In genomic region chr4:168835880-168836454, GRCh38 we compare ENCODE assay signal across 20 cellular contexts.
DNase-seq lines count a peak whose midpoint lies in the region; ATAC-seq, FAIRE-seq and TF ChIP-seq lines count a peak whose summit lies in the region.
"Had no signal": no experiment of that assay in that cellular context is flagged by ENCODE, and none has a peak within 500 bp of the region (broad histone marks: within the 10 kb centered on the region; RNA-seq: fewer than 3 reads in every experiment).

No MANE protein-coding gene starts in this region.

- no peak overlapping the region for H3K27ac Mint-ChIP-seq in activated T-helper 17 cell treated with anti-CD3 and anti-CD28 coated beads, Interleukin-2, amount 50 U/mL, for 72 hours
- H3K27ac Mint-ChIP-seq: activated B cell treated with CpG ODN at 0.5 μM for 24 hours; dendritic cell treated with granulocyte-macrophage colony-stimulating factor and Interleukin-4, amounts not matched to agents 40 ng/mL and 50 ng/mL, for 4 days; T-helper 1 cell treated with Interleukin-12 subunit alpha and Interleukin-12 subunit beta and Interleukin-4 antibody, amounts not matched to agents 30 μg/mL and 1 μg/mL, for 36 hours had no signal

- peak overlapping the region in 1 of 2 experiments; percentile 36; a peak in 1 of 6 replicates for H3K27ac ChIP-seq in A549
- peak overlapping the region; percentile 29 to 80 for H3K27ac ChIP-seq in esophagus (ENCODE audit: low read depth in 2 of 2, low read length in 1 of 2)
- H3K27ac ChIP-seq in psoas muscle: peak overlapping the region; percentile 34

- H3K9me3 ChIP-seq in A549 (no peaks in the 10 kb centered on the region), esophagus (ENCODE audit: control insufficient read depth in 2 of 2, insufficient read depth in 1 of 2, low read depth in 1 of 2, low read length in 1 of 2) (no peaks in the 10 kb centered on the region), psoas muscle (no peaks in the 10 kb centered on the region)

- H3K27me3 Mint-ChIP-seq in activated T-helper 17 cell treated with anti-CD3 and anti-CD28 coated beads, Interleukin-2, amount 50 U/mL, for 72 hours: peaks cover 53% of the 10 kb centered on the region

- intact Hi-C loops in psoas muscle (cut with DNase I): no loop called here

- no peaks in the 10 kb centered on the region for H3K36me3 ChIP-seq in esophagus (ENCODE audit: control insufficient read depth in 2 of 2, insufficient read depth in 2 of 2, low read length in 1 of 2)
- H3K36me3 ChIP-seq in psoas muscle (ENCODE audit: insufficient read depth in 1 of 2, low read depth in 1 of 2): peaks cover 0 to 4% of the 10 kb centered on the region in 2 donors

- peaks cover 9% of the 10 kb centered on the region for H3K4me1 Mint-ChIP-seq in activated T-helper 17 cell treated with anti-CD3 and anti-CD28 coated beads, Interleukin-2, amount 50 U/mL, for 72 hours

- peak overlapping the region; percentile 14 for H3K4me3 Mint-ChIP-seq in activated T-helper 17 cell treated with anti-CD3 and anti-CD28 coated beads, Interleukin-2, amount 50 U/mL, for 72 hours
- H3K4me3 Mint-ChIP-seq: activated B cell treated with CpG ODN at 0.5 μM for 24 hours; dendritic cell treated with granulocyte-macrophage colony-stimulating factor and Interleukin-4, amounts not matched to agents 40 ng/mL and 50 ng/mL, for 4 days; T-helper 1 cell treated with Interleukin-12 subunit alpha and Interleukin-12 subunit beta and Interleukin-4 antibody, amounts not matched to agents 30 μg/mL and 1 μg/mL, for 36 hours had no signal

- H3K4me1 ChIP-seq in A549 (peaks cover 78% of the 10 kb centered on the region), esophagus (ENCODE audit: control insufficient read depth in 2 of 2, insufficient read depth in 2 of 2, low read length in 1 of 2) (peaks cover 0 to 2% of the 10 kb centered on the region in 2 donors), psoas muscle (peaks cover 57% of the 10 kb centered on the region)

- DNase-seq in A549 (ENCODE audit: low read depth in 1 of 2, low spot score in 1 of 2) (no peak), psoas muscle (no peak), NCI-H510A (lab: John Stamatoyannopoulos, UW) (no peak), DMS 273 (lab: John Stamatoyannopoulos, UW; ENCODE audit: unreplicated experiment) (no peak), HK-2 (ENCODE audit: unreplicated experiment) (no peak)
- DNase-seq in stimulated activated CD4-positive, alpha-beta T cell treated with anti-CD3 and anti-CD28 coated beads, Interleukin-1b, Interleukin-23, amount 100 ng/mL, for 48 hours: no peak
- DNase-seq: activated B cell treated with CpG ODN at 0.5 μM for 24 hours; activated effector memory CD4-positive, alpha-beta T cell treated with Interleukin-2 at 50 U/mL for 16 hours; amniotic stem cell; KG1; left colon; NCI-H226; SHP77; stimulated activated naive CD4-positive, alpha-beta T cell had no signal

- 85% methylated on average over 9 of the region's 9 CpGs for WGBS in A549 (ENCODE audit: missing lambda C conversion rate)
- WGBS in esophagus, 2 donors: 75 to 81% methylated on average over 9 of the region's 9 CpGs
- WGBS in psoas muscle, 3 donors: 83 to 97% (median 89%) methylated on average over 9 of the region's 9 CpGs

- no peak for TF ChIP-seq POLR2A in A549 (IDR thresholded peaks at IDR 0.05; ENCODE audit: low read length)

- CTCF ChIA-PET in A549 (lab: Yijun Ruan, JAX): interaction anchor here (1.1 to 1.3 kb wide), 2 partner anchors 13 to 251 kb away, joined by 3 to 4 read pairs; no protein-coding TSS in a partner anchor

- POLR2A ChIA-PET in A549 (lab: Yijun Ruan, JAX): no interaction called here

- FAIRE-seq in A549 (lab: Jason Lieb, UNC): no peak
- FAIRE-seq: G401.6, GM12892 had no signal

- H3K4me2 ChIP-seq in A549: peak overlapping the region; percentile 96

- H3K27me3 ChIP-seq in esophagus (ENCODE audit: control insufficient read depth in 1 of 2, insufficient read depth in 2 of 2, low read length in 2 of 2): no peaks in the 10 kb centered on the region
- H3K27me3 ChIP-seq in psoas muscle (ENCODE audit: insufficient read depth in 3 of 3, low read length in 2 of 3): no peaks in the 10 kb centered on the region

- TF ChIP-seq CTCF in A549 (IDR thresholded peaks at IDR 0.05): no peak
- no peak for TF ChIP-seq CTCF in psoas muscle (IDR thresholded peaks at IDR 0.05)

- H3K4me3 ChIP-seq in A549 (no peak overlapping the region), esophagus (ENCODE audit: low read depth in 1 of 2, low read length in 2 of 2) (peak overlapping the region in 1 of 2 donors; percentile 97), psoas muscle (no peak overlapping the region)

- no peaks in the 10 kb centered on the region for H3K9me3 Mint-ChIP-seq in activated T-helper 17 cell treated with anti-CD3 and anti-CD28 coated beads, Interleukin-2, amount 50 U/mL, for 72 hours
- H3K9me3 Mint-ChIP-seq: activated B cell treated with CpG ODN at 0.5 μM for 24 hours; dendritic cell treated with granulocyte-macrophage colony-stimulating factor and Interleukin-4, amounts not matched to agents 40 ng/mL and 50 ng/mL, for 4 days; T-helper 1 cell treated with Interleukin-12 subunit alpha and Interleukin-12 subunit beta and Interleukin-4 antibody, amounts not matched to agents 30 μg/mL and 1 μg/mL, for 36 hours had no signal

- ATAC-seq in A549: no peak
- ATAC-seq in activated T-helper 17 cell treated with anti-CD3 and anti-CD28 coated beads, Interleukin-2, amount 50 U/mL, for 72 hours (replicated peaks): no peak
- ATAC-seq in psoas muscle: no peak
- ATAC-seq: left colon had no signal

- peaks cover 4% of the 10 kb centered on the region for H3K36me3 Mint-ChIP-seq in activated T-helper 17 cell treated with anti-CD3 and anti-CD28 coated beads, Interleukin-2, amount 50 U/mL, for 72 hours (ENCODE audit: low read depth)

- TF ChIP-seq EP300 in A549 (IDR thresholded peaks at IDR 0.05): no peak

- TF ChIP-seq RAD21 in A549 (conservative IDR thresholded peaks at IDR 0.05 in 1 of 2, IDR thresholded peaks at IDR 0.05 in 1 of 2): no peak

TF ChIP-seq in A549, 52 proteins besides CTCF, POLR2A, EP300 and RAD21:
- TF ChIP-seq BHLHE40 (IDR thresholded peaks at IDR 0.05; ENCODE audit: low read depth, low read length) (no peak), FOSB (CRISPR knock-in tag; IDR thresholded peaks at IDR 0.05) (no peak), ZC3H11A (IDR thresholded peaks at IDR 0.05) (no peak), KDM5A (IDR thresholded peaks at IDR 0.05) (no peak), CEBPB (IDR thresholded peaks at IDR 0.05) (no peak), BCL3 (IDR thresholded peaks at IDR 0.05) (no peak), RARB (CRISPR knock-in tag; IDR thresholded peaks at IDR 0.05) (no peak), FOXS1 (CRISPR knock-in tag; IDR thresholded peaks at IDR 0.05) (no peak), USF2 (IDR thresholded peaks at IDR 0.05) (no peak), NPAS2 (CRISPR knock-in tag; IDR thresholded peaks at IDR 0.05; ENCODE audit: borderline replicate concordance) (no peak), PHF8 (IDR thresholded peaks at IDR 0.05; ENCODE audit: borderline replicate concordance, low read depth) (no peak), ESRRA (IDR thresholded peaks at IDR 0.05; ENCODE audit: borderline replicate concordance, low read length) (no peak), ZSCAN20 (CRISPR knock-in tag; IDR thresholded peaks at IDR 0.05) (no peak), PBX3 (IDR thresholded peaks at IDR 0.05) (no peak), ZNF302 (CRISPR knock-in tag; IDR thresholded peaks at IDR 0.05) (no peak), RNF2 (IDR thresholded peaks at IDR 0.05; ENCODE audit: borderline replicate concordance, low read depth) (no peak), NR3C1 (IDR thresholded peaks at IDR 0.05) (no peak), MAFK (IDR thresholded peaks at IDR 0.05; ENCODE audit: partially characterized antibody) (no peak), HOXB13 (CRISPR knock-in tag; IDR thresholded peaks at IDR 0.05; ENCODE audit: low read depth) (no peak), GATA3 (IDR thresholded peaks at IDR 0.05; ENCODE audit: borderline replicate concordance) (no peak)
